ENCODE assay signal across 10 cellular contexts in the genomic region with DNA sequence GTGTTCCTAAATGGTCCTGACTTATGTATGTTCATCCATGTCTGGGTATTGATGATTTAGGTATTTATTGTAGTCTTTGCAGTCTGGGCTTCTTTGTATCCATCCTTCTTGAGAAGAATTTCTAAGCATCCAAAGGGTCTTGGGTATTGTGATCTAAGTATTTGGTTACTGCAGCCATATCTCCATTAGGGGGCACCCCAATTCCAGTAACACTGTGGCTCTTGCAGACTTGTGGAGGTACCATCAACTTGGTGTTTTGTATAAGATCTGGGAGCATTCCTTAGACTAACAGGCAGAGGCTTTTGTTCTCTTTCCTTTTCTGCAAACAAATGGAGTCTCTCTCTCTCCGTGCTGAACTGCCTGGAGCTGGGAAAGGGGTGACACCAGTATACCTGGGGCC.
DNase-seq lines count a peak whose midpoint lies in the region; ATAC-seq and TF ChIP-seq lines count a peak whose summit lies in the region.
"Had no signal": no experiment of that assay in that cellular context is flagged by ENCODE, and none has a peak within 500 bp of the region (broad histone marks: within the 10 kb centered on the region; RNA-seq: fewer than 3 reads in every experiment).

No MANE protein-coding gene starts in this region.

- H3K79me2 ChIP-seq in PC-9 (ENCODE audit: low read depth): no peaks in the 10 kb centered on the region

- H3K36me3 ChIP-seq in PC-9 (ENCODE audit: low read depth): no peaks in the 10 kb centered on the region
- H3K36me3 ChIP-seq: pancreas had no signal

- H3K9me2 ChIP-seq in PC-9 (ENCODE audit: insufficient read depth): no peaks in the 10 kb centered on the region

- H4K20me1 ChIP-seq in PC-9 (ENCODE audit: insufficient read depth): no peaks in the 10 kb centered on the region

- POLR2A ChIA-PET in PC-9 (lab: Charles Lee; ENCODE audit: unreplicated experiment): no interaction called here

- H3K4me3 ChIP-seq in GM12865 (ENCODE audit: low read depth, low read length) (no peak overlapping the region), PC-9 (no peak overlapping the region)
- H3K4me3 ChIP-seq: pancreas had no signal

- H3K4me1 ChIP-seq in PC-9 (replicated peaks; ENCODE audit: insufficient read depth): no peaks in the 10 kb centered on the region
- H3K4me1 ChIP-seq: pancreas had no signal

- ATAC-seq in GM18870 (IDR thresholded peaks at IDR 0.05; ENCODE audit: unreplicated experiment) (no peak), GM19324 (IDR thresholded peaks at IDR 0.05; ENCODE audit: low FRiP score, unreplicated experiment) (no peak), HG02981 (IDR thresholded peaks at IDR 0.05; ENCODE audit: unreplicated experiment) (no peak)
- ATAC-seq: pancreas had no signal

- TF ChIP-seq CTCF in GM12865 (IDR thresholded peaks at IDR 0.05; ENCODE audit: insufficient read depth, low read depth, low read length, missing control alignments): no peak
- TF ChIP-seq CTCF in PC-9 (conservative IDR thresholded peaks at IDR 0.05): peak; percentile 50

- no TSS peak for BruUV-seq in PC-9 (replicated peaks; lab: Mats Ljungman, UMichigan)

- H3K27me3 ChIP-seq in PC-9 (ENCODE audit: insufficient read depth, low read depth): no peaks in the 10 kb centered on the region
- H3K27me3 ChIP-seq: pancreas had no signal

- H3K9me3 ChIP-seq in PC-9 (ENCODE audit: insufficient read depth, low read depth): no peaks in the 10 kb centered on the region
- H3K9me3 ChIP-seq: pancreas had no signal

- no peaks in the 10 kb centered on the region for H3F3A ChIP-seq in PC-9 (ENCODE audit: insufficient read depth, low read depth)

- no peak overlapping the region for H2AFZ ChIP-seq in PC-9

- CTCF ChIA-PET in PC-9 (lab: Charles Lee): no interaction called here

- intact Hi-C loops in PC-9 (cut with micrococcal nuclease; ENCODE audit: unreplicated experiment): no loop called here

- no peak overlapping the region for H3K27ac ChIP-seq in PC-9
- H3K27ac ChIP-seq: pancreas had no signal

- DNase-seq in Ammon's horn (ENCODE audit: low spot score) (peak; percentile 1), GM12865 (ENCODE audit: low read depth) (peak; percentile 34), PC-9 (peak in 1 of 2 experiments; percentile 4), fibroblast of peridontal ligament (ENCODE audit: extremely low read depth) (peak; percentile 13), NCI-H2227 (lab: John Stamatoyannopoulos, UW; ENCODE audit: unreplicated experiment) (no peak)
- DNase-seq: activated B cell treated with CpG ODN at 0.5 μM for 24 hours had no signal

- no peak overlapping the region for H3K4me2 ChIP-seq in PC-9
